ENCODE assay signal across 6 cellular contexts in the genomic region with DNA sequence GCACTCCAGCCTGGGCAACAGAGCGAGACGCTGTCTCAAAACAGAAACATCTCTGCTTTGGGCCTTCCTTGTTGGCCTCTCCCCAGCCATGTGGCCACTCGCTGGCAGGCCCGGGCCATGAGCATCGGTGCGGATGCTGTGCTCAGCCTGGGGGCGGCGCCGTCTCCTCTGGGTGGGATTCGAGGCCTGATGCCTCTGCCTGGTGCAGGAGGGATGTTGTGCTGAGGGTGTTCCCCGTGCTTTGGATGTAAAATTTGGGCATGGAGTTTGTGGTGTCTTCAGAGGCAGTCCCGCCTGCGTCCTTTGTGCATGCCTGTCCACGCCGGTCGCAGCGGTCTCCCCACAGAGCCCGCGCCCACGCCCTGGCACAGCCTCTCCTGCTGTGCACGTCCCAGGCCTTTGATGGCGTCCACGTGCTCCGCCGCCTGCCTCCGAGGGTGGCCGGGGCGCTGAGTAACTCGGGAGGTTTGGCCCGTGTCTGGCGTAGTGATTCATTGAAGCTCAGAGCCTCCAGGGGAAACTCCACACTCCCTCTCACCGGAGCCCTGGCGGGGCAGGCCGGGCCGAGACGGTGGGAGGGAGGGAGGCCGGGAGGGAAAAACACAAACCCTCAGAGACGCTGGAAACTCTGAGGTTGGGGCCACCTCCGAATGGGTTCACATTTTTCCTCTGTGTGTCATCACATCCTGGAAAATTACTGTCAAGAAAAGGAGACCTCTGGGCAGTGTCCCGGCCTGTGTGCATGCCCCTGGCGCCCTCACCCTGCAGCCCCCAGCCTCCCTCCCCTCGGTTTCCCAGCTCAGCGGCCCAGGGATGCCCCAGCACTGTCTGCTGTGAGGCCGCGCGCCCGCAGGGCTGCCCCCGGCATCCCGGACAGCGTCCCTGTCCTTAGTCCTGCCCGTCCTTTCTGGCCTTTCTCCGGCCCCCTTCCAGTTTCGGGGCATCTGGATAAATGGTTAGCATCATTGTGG. TPM values are rescaled to one million over a fixed set of nuclear protein-coding genes. Genes with fewer than 3 reads are reported as not detected.
DNase-seq lines count a peak whose midpoint lies in the region; TF ChIP-seq lines count a peak whose summit lies in the region.

No MANE protein-coding gene starts in this region.

- peak; percentile 59 for DNase-seq in epithelial cell of prostate (ENCODE audit: low read depth, low spot score)
- no peak for DNase-seq in NCI-H748 (lab: John Stamatoyannopoulos, UW; ENCODE audit: unreplicated experiment)
- DNase-seq in NOMO-1 (lab: John Stamatoyannopoulos, UW; ENCODE audit: unreplicated experiment in 2 of 2): no peak
- no peak for DNase-seq in occipital lobe (lab: John Stamatoyannopoulos, UW)

- TF ChIP-seq RAD21 in Ishikawa (IDR thresholded peaks at IDR 0.05; ENCODE audit: low read depth): no peak

- no peak overlapping the region for H3K4me3 ChIP-seq in skin epidermis

- peak; percentile 26; the same call in 1 of the 2 replicates for TF ChIP-seq EP300 in Ishikawa (IDR thresholded peaks at IDR 0.05; ENCODE audit: borderline replicate concordance)

- H3K27ac ChIP-seq in epithelial cell of prostate: no peak overlapping the region
- H3K27ac ChIP-seq in skin epidermis: peak overlapping the region in 14 of 21 experiments; percentile 6 to 71 (median 40)

TF ChIP-seq in Ishikawa, 13 proteins besides CTCF, POLR2A, EP300 and RAD21:
- TF ChIP-seq YY1 (IDR thresholded peaks at IDR 0.05; ENCODE audit: low read depth): 0 out of 2 replicates have a peak, but pooled peaks have one; percentile 41
- TF ChIP-seq FOXM1 (IDR thresholded peaks at IDR 0.05; ENCODE audit: borderline replicate concordance, low read depth): no peak
- TF ChIP-seq TCF12 (IDR thresholded peaks at IDR 0.05; ENCODE audit: low read depth): peak; percentile 84
- TF ChIP-seq MAX (IDR thresholded peaks at IDR 0.05): peak; percentile 99
- TF ChIP-seq CEBPB (IDR thresholded peaks at IDR 0.05): no peak
- 0 out of 2 replicates have a peak, but pooled peaks have one; percentile 30 for TF ChIP-seq TAF1 (IDR thresholded peaks at IDR 0.05; ENCODE audit: low read depth)
- TF ChIP-seq NFIC (IDR thresholded peaks at IDR 0.05): peak; percentile 79
- TF ChIP-seq, protein P1, sequence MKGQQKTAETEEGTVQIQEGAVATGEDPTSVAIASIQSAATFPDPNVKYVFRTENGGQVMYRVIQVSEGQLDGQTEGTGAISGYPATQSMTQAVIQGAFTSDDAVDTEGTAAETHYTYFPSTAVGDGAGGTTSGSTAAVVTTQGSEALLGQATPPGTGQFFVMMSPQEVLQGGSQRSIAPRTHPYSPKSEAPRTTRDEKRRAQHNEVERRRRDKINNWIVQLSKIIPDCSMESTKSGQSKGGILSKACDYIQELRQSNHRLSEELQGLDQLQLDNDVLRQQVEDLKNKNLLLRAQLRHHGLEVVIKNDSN (IDR thresholded peaks at IDR 0.05): peak; percentile 77
- no peak; the same call in 1 of the 2 replicates for TF ChIP-seq TEAD4 (IDR thresholded peaks at IDR 0.05)
- TF ChIP-seq, protein P2, sequence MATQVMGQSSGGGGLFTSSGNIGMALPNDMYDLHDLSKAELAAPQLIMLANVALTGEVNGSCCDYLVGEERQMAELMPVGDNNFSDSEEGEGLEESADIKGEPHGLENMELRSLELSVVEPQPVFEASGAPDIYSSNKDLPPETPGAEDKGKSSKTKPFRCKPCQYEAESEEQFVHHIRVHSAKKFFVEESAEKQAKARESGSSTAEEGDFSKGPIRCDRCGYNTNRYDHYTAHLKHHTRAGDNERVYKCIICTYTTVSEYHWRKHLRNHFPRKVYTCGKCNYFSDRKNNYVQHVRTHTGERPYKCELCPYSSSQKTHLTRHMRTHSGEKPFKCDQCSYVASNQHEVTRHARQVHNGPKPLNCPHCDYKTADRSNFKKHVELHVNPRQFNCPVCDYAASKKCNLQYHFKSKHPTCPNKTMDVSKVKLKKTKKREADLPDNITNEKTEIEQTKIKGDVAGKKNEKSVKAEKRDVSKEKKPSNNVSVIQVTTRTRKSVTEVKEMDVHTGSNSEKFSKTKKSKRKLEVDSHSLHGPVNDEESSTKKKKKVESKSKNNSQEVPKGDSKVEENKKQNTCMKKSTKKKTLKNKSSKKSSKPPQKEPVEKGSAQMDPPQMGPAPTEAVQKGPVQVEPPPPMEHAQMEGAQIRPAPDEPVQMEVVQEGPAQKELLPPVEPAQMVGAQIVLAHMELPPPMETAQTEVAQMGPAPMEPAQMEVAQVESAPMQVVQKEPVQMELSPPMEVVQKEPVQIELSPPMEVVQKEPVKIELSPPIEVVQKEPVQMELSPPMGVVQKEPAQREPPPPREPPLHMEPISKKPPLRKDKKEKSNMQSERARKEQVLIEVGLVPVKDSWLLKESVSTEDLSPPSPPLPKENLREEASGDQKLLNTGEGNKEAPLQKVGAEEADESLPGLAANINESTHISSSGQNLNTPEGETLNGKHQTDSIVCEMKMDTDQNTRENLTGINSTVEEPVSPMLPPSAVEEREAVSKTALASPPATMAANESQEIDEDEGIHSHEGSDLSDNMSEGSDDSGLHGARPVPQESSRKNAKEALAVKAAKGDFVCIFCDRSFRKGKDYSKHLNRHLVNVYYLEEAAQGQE (IDR thresholded peaks at IDR 0.05; ENCODE audit: low read depth): 0 out of 2 replicates have a peak, but pooled peaks have one; percentile 35
- no peak for TF ChIP-seq CREB1 (IDR thresholded peaks at IDR 0.05; ENCODE audit: low read depth)
- peak; percentile 92 for TF ChIP-seq EGR1 (IDR thresholded peaks at IDR 0.05)
- no peak for TF ChIP-seq ZBTB7A (IDR thresholded peaks at IDR 0.05; ENCODE audit: low read depth)
TF ChIP-seq in Ishikawa: peak in this region for 8.

RNA-seq across cellular contexts. Expression of gene CENPX, which starts 19.0 kb away (rescaled TPM):
- total RNA-seq in occipital lobe: 29.2 TPM

RNA-seq across cellular contexts. Expression of gene LRRC45, which starts 19.4 kb away (rescaled TPM):
- total RNA-seq in occipital lobe: 14.2 TPM

RNA-seq across cellular contexts. Expression of gene ASPSCR1, which starts 26.3 kb away (rescaled TPM):
- total RNA-seq in occipital lobe: 11.1 TPM

RNA-seq across cellular contexts. Expression of gene RAC3, which starts 27.8 kb away (rescaled TPM):
- total RNA-seq in occipital lobe: 76.0 TPM

RNA-seq across cellular contexts. Expression of gene DCXR, which starts 33.8 kb away (rescaled TPM):
- total RNA-seq in occipital lobe: 18.1 TPM
